ENCODE assay signal across 7 cellular contexts in genomic region chr11:57762235-57762866, GRCh38. TPM values are rescaled to one million over a fixed set of nuclear protein-coding genes. Genes with fewer than 3 reads are reported as not detected.
A peak's percentile ranks its signal among the peaks of the same experiment; 100 is the strongest.
DNase-seq lines count a peak whose midpoint lies in the region; ATAC-seq lines count a peak whose summit lies in the region.

No MANE protein-coding gene starts in this region.

- peak overlapping the region; percentile 98 for H3K9ac ChIP-seq in iPS-20b (ENCODE audit: low read depth, low read length)

- H3K9me3 Mint-ChIP-seq in activated naive CD8-positive, alpha-beta T cell treated with anti-CD3 and anti-CD28 coated beads, Interleukin-2, amount 10 ng/mL, durations not matched to agents 7 days and 5 days, result peaks cover 3% of the 10 kb centered on the region
- H3K9me3 Mint-ChIP-seq in stimulated activated naive B cell treated with anti-CD40 and anti-IgM and Interleukin-4, amounts not matched to agents 10 μg/mL and 1 μg/mL and 100 μg/mL, for 72 hours, result no peaks in the 10 kb centered on the region
- no peaks in the 10 kb centered on the region for H3K9me3 Mint-ChIP-seq in activated CD4-positive, alpha-beta memory T cell treated with anti-CD3 and anti-CD28 coated beads, Interleukin-2, amount 10 ng/mL, durations not matched to agents 7 days and 5 days

- H3K27me3 Mint-ChIP-seq in activated naive CD8-positive, alpha-beta T cell treated with anti-CD3 and anti-CD28 coated beads, Interleukin-2, amount 10 ng/mL, durations not matched to agents 7 days and 5 days, result no peaks in the 10 kb centered on the region
- H3K27me3 Mint-ChIP-seq in stimulated activated naive B cell treated with anti-CD40 and anti-IgM and Interleukin-4, amounts not matched to agents 10 μg/mL and 1 μg/mL and 100 μg/mL, for 72 hours, result no peaks in the 10 kb centered on the region
- peaks cover 4% of the 10 kb centered on the region for H3K27me3 Mint-ChIP-seq in activated CD4-positive, alpha-beta memory T cell treated with anti-CD3 and anti-CD28 coated beads, Interleukin-2, amount 10 ng/mL, durations not matched to agents 7 days and 5 days

- H3K27me3 ChIP-seq in iPS-20b (ENCODE audit: insufficient read depth, low read length), result no peaks in the 10 kb centered on the region

- peaks cover 11% of the 10 kb centered on the region for H3K36me3 Mint-ChIP-seq in activated naive CD8-positive, alpha-beta T cell treated with anti-CD3 and anti-CD28 coated beads, Interleukin-2, amount 10 ng/mL, durations not matched to agents 7 days and 5 days
- peaks cover 18 to 35% of the 10 kb centered on the region in 2 donors for H3K36me3 Mint-ChIP-seq in stimulated activated naive B cell treated with anti-CD40 and anti-IgM and Interleukin-4, amounts not matched to agents 10 μg/mL and 1 μg/mL and 100 μg/mL, for 72 hours
- H3K36me3 Mint-ChIP-seq in activated CD4-positive, alpha-beta memory T cell treated with anti-CD3 and anti-CD28 coated beads, Interleukin-2, amount 10 ng/mL, durations not matched to agents 7 days and 5 days (ENCODE audit: low read depth), result no peaks in the 10 kb centered on the region

- H3K4me3 Mint-ChIP-seq in activated naive CD8-positive, alpha-beta T cell treated with anti-CD3 and anti-CD28 coated beads, Interleukin-2, amount 10 ng/mL, durations not matched to agents 7 days and 5 days, result peak overlapping the region; percentile 39
- peak overlapping the region; percentile 91 to 95 for H3K4me3 Mint-ChIP-seq in stimulated activated naive B cell treated with anti-CD40 and anti-IgM and Interleukin-4, amounts not matched to agents 10 μg/mL and 1 μg/mL and 100 μg/mL, for 72 hours
- H3K4me3 Mint-ChIP-seq in activated CD4-positive, alpha-beta memory T cell treated with anti-CD3 and anti-CD28 coated beads, Interleukin-2, amount 10 ng/mL, durations not matched to agents 7 days and 5 days, result no peak overlapping the region

- peak overlapping the region; percentile 13 for H3K27ac Mint-ChIP-seq in activated naive CD8-positive, alpha-beta T cell treated with anti-CD3 and anti-CD28 coated beads, Interleukin-2, amount 10 ng/mL, durations not matched to agents 7 days and 5 days
- peak overlapping the region; percentile 95 for H3K27ac Mint-ChIP-seq in stimulated activated naive B cell treated with anti-CD40 and anti-IgM and Interleukin-4, amounts not matched to agents 10 μg/mL and 1 μg/mL and 100 μg/mL, for 72 hours
- H3K27ac Mint-ChIP-seq in activated CD4-positive, alpha-beta memory T cell treated with anti-CD3 and anti-CD28 coated beads, Interleukin-2, amount 10 ng/mL, durations not matched to agents 7 days and 5 days, result no peak overlapping the region

- POLR2A ChIA-PET in activated naive CD8-positive, alpha-beta T cell treated with anti-CD3 and anti-CD28 coated beads, Interleukin-2, amount 10 ng/mL, durations not matched to agents 7 days and 5 days (lab: Charles Lee), result interaction anchor here (1.4 kb wide), 1 partner anchor 18 kb away, joined by 4 read pairs; no protein-coding TSS in a partner anchor
- POLR2A ChIA-PET in activated CD4-positive, alpha-beta memory T cell treated with anti-CD3 and anti-CD28 coated beads, Interleukin-2, amount 10 ng/mL, durations not matched to agents 7 days and 5 days (lab: Charles Lee), result no interaction called here

- peaks cover 19% of the 10 kb centered on the region; the same call in 1 of the 2 replicates for H3K4me1 ChIP-seq in iPS-20b (ENCODE audit: insufficient read depth, low read length)

- peaks cover 28% of the 10 kb centered on the region for H3K4me1 Mint-ChIP-seq in activated naive CD8-positive, alpha-beta T cell treated with anti-CD3 and anti-CD28 coated beads, Interleukin-2, amount 10 ng/mL, durations not matched to agents 7 days and 5 days
- H3K4me1 Mint-ChIP-seq in stimulated activated naive B cell treated with anti-CD40 and anti-IgM and Interleukin-4, amounts not matched to agents 10 μg/mL and 1 μg/mL and 100 μg/mL, for 72 hours, result peaks cover 29 to 49% of the 10 kb centered on the region in 2 donors
- H3K4me1 Mint-ChIP-seq in activated CD4-positive, alpha-beta memory T cell treated with anti-CD3 and anti-CD28 coated beads, Interleukin-2, amount 10 ng/mL, durations not matched to agents 7 days and 5 days, result no peaks in the 10 kb centered on the region

- DNase-seq in HuH-7.5 (ENCODE audit: low spot score), result peak; percentile 67
- DNase-seq in activated naive CD8-positive, alpha-beta T cell treated with anti-CD3 and anti-CD28 coated beads, Interleukin-2, amount 10 ng/mL, durations not matched to agents 7 days and 5 days, result no peak
- no peak for DNase-seq in stimulated activated naive B cell treated with anti-CD40 and anti-IgM and Interleukin-4, amounts not matched to agents 10 μg/mL and 1 μg/mL and 100 μg/mL, for 72 hours
- DNase-seq in activated CD4-positive, alpha-beta memory T cell treated with anti-CD3 and anti-CD28 coated beads, Interleukin-2, amount 10 ng/mL, durations not matched to agents 7 days and 5 days, result no peak

- peak overlapping the region; percentile 92 for H3K27ac ChIP-seq in iPS-20b (ENCODE audit: low read length)

- no peaks in the 10 kb centered on the region for H3K9me3 ChIP-seq in iPS-20b (ENCODE audit: insufficient read depth, low read depth, low read length)

- no peaks in the 10 kb centered on the region for H3K36me3 ChIP-seq in iPS-20b (ENCODE audit: insufficient read depth, low read depth, low read length)

- no peak for ATAC-seq in activated naive CD8-positive, alpha-beta T cell treated with anti-CD3 and anti-CD28 coated beads, Interleukin-2, amount 10 ng/mL, durations not matched to agents 7 days and 5 days (ENCODE audit: low read depth)
- ATAC-seq in stimulated activated naive B cell treated with anti-CD40 and anti-IgM and Interleukin-4, amounts not matched to agents 10 μg/mL and 1 μg/mL and 100 μg/mL, for 72 hours (replicated peaks), result no peak
- ATAC-seq in HG03565 (IDR thresholded peaks at IDR 0.05; ENCODE audit: unreplicated experiment), result no peak
- ATAC-seq in HG03139 (IDR thresholded peaks at IDR 0.05; ENCODE audit: unreplicated experiment), result no peak

- CTCF ChIA-PET in activated CD4-positive, alpha-beta memory T cell treated with anti-CD3 and anti-CD28 coated beads, Interleukin-2, amount 10 ng/mL, durations not matched to agents 7 days and 5 days (lab: Charles Lee), result interaction anchor here (1.2 kb wide), 1 partner anchor 38 kb away, joined by 3 read pairs; no protein-coding TSS in a partner anchor

- peak overlapping the region; percentile 91 for H3K4me3 ChIP-seq in iPS-20b (ENCODE audit: low read length)

RNA-seq across cellular contexts. Expression of gene CTNND1, which starts 0.7 kb away (rescaled TPM):
- total RNA-seq in activated naive CD8-positive, alpha-beta T cell treated with anti-CD3 and anti-CD28 coated beads, Interleukin-2, amount 10 ng/mL, durations not matched to agents 7 days and 5 days, result 10 to 100 TPM in 1 of 2 experiments, 1 to 10 TPM in 1; 9.3 to 11.2 TPM
- 1 to 10 TPM; 2.4 to 4.5 TPM for total RNA-seq in activated CD4-positive, alpha-beta memory T cell treated with anti-CD3 and anti-CD28 coated beads, Interleukin-2, amount 10 ng/mL, durations not matched to agents 7 days and 5 days

RNA-seq across cellular contexts. Expression of gene BTBD18, which starts 10.7 kb away (rescaled TPM):
- not detected for total RNA-seq in activated naive CD8-positive, alpha-beta T cell treated with anti-CD3 and anti-CD28 coated beads, Interleukin-2, amount 10 ng/mL, durations not matched to agents 7 days and 5 days
- total RNA-seq in activated CD4-positive, alpha-beta memory T cell treated with anti-CD3 and anti-CD28 coated beads, Interleukin-2, amount 10 ng/mL, durations not matched to agents 7 days and 5 days, result not detected

RNA-seq across cellular contexts. Expression of gene SELENOH, which starts 21.1 kb away (rescaled TPM):
- total RNA-seq in activated naive CD8-positive, alpha-beta T cell treated with anti-CD3 and anti-CD28 coated beads, Interleukin-2, amount 10 ng/mL, durations not matched to agents 7 days and 5 days, result 100 to 1,000 TPM; 176 to 178 TPM
- total RNA-seq in activated CD4-positive, alpha-beta memory T cell treated with anti-CD3 and anti-CD28 coated beads, Interleukin-2, amount 10 ng/mL, durations not matched to agents 7 days and 5 days, result 100 to 1,000 TPM; 148 to 162 TPM

RNA-seq across cellular contexts. Expression of gene TMX2, which starts 50.0 kb away (rescaled TPM):
- 10 to 100 TPM; 61.6 to 64.7 TPM for total RNA-seq in activated naive CD8-positive, alpha-beta T cell treated with anti-CD3 and anti-CD28 coated beads, Interleukin-2, amount 10 ng/mL, durations not matched to agents 7 days and 5 days
- total RNA-seq in activated CD4-positive, alpha-beta memory T cell treated with anti-CD3 and anti-CD28 coated beads, Interleukin-2, amount 10 ng/mL, durations not matched to agents 7 days and 5 days, result 10 to 100 TPM; 47.0 to 53.6 TPM

RNA-seq across cellular contexts. Expression of gene MED19, which starts 50.3 kb away (rescaled TPM):
- total RNA-seq in activated naive CD8-positive, alpha-beta T cell treated with anti-CD3 and anti-CD28 coated beads, Interleukin-2, amount 10 ng/mL, durations not matched to agents 7 days and 5 days, result 10 to 100 TPM; 13.1 to 14.0 TPM
- 10 to 100 TPM; 13.9 to 14.1 TPM for total RNA-seq in activated CD4-positive, alpha-beta memory T cell treated with anti-CD3 and anti-CD28 coated beads, Interleukin-2, amount 10 ng/mL, durations not matched to agents 7 days and 5 days
